25 cellular contexts compared by ENCODE assay signal in genomic region chr19:5171711-5172110, GRCh38.
DNase-seq lines count a peak whose midpoint lies in the region; ATAC-seq and TF ChIP-seq lines count a peak whose summit lies in the region.
"Had no signal": no experiment of that assay in that cellular context is flagged by ENCODE, and none has a peak within 500 bp of the region (broad histone marks: within the 10 kb centered on the region; RNA-seq: fewer than 3 reads in every experiment).

No MANE protein-coding gene starts in this region.

- H3K4me2 ChIP-seq in HCT116 (ENCODE audit: low read length) (peak overlapping the region; percentile 67), OCI-LY7 (ENCODE audit: low read length) (no peak overlapping the region)
- H3K4me2 ChIP-seq: BLaER1, SK-N-SH, smooth muscle cell had no signal

- CTCF ChIA-PET in HCT116 (lab: Charles Lee) = interaction anchor here (0.8 to 1.0 kb wide), 3 partner anchors 18 to 362 kb away, joined by 3 read pairs; no protein-coding TSS in a partner anchor
- CTCF ChIA-PET in OCI-LY7 (lab: Charles Lee; ENCODE audit: unreplicated experiment) = interaction anchor here (0.7 kb wide), 1 partner anchor 169 kb away, joined by 4 read pairs; the partner anchor contains the start of gene PTPRS
- CTCF ChIA-PET in activated naive CD4-positive, alpha-beta T cell treated with anti-CD3 and anti-CD28 coated beads, Interleukin-2, amount 10 ng/mL, durations not matched to agents 7 days and 5 days (lab: Charles Lee) = interaction anchor here (0.7 to 1.0 kb wide), 2 partner anchors 12 to 122 kb away, joined by 3 to 4 read pairs; no protein-coding TSS in a partner anchor

- POLR2A ChIA-PET in HCT116 (lab: Charles Lee) (interaction anchor here (1.0 to 1.1 kb wide), 2 partner anchors 9 to 137 kb away, joined by 3 read pairs; no protein-coding TSS in a partner anchor), OCI-LY7 (lab: Charles Lee) (no interaction called here)

- DNase-seq in HCT116 (ENCODE audit: low read depth, low spot score) (peak; percentile 72), SW480 (ENCODE audit: low spot score) (peak; percentile 52), kidney tubule cell (ENCODE audit: low spot score) (peak; percentile 17), upper lobe of right lung (no peak), OCI-LY7 (ENCODE audit: low spot score) (no peak)
- DNase-seq in activated naive CD4-positive, alpha-beta T cell treated with anti-CD3 and anti-CD28 coated beads, Interleukin-2, amount 10 ng/mL, durations not matched to agents 7 days and 5 days = no peak
- DNase-seq: activated CD4-positive, alpha-beta T cell treated with anti-CD3 and anti-CD28 coated beads, Interleukin-2, amount 50 U/mL, for 48 hours; activated T-cell treated with anti-CD3 and anti-CD28 coated beads, Interleukin-2, amount 50 U/mL, for 72 hours; cerebellar nuclear complex; dermis blood vessel endothelial cell; endodermal cell; H9; mucosa of descending colon; NCI-H1694; SK-N-SH; stimulated activated CD4-positive, alpha-beta T cell treated with anti-CD3 and anti-CD28 coated beads, Interleukin-1b, Interleukin-23, amount 100 ng/mL, for 48 hours; stimulated activated naive CD8-positive, alpha-beta T cell treated with anti-CD3 and anti-CD28 coated beads, Interleukin-15, Interleukin-2, amounts not matched to agents 100 U/mL and 50 U/mL, for 24 hours; uterus had no signal

- H3K27me3 Mint-ChIP-seq in activated naive CD4-positive, alpha-beta T cell treated with anti-CD3 and anti-CD28 coated beads, Interleukin-2, amount 10 ng/mL, durations not matched to agents 7 days and 5 days = peaks cover 5% of the 10 kb centered on the region

- no peak overlapping the region for H2AFZ ChIP-seq in HCT116 (ENCODE audit: low read depth, low read length, poor library complexity, severe bottlenecking)
- H2AFZ ChIP-seq in OCI-LY7 (ENCODE audit: low read length) = no peak overlapping the region

- TF ChIP-seq POLR2A in HCT116 (IDR thresholded peaks at IDR 0.05; ENCODE audit: borderline replicate concordance, extremely low read depth, insufficient read depth, insufficient read length) = no peak

- TF ChIP-seq CTCF in HCT116 (IDR thresholded peaks at IDR 0.05 in 2 of 3, conservative IDR thresholded peaks at IDR 0.05 in 1 of 3; ENCODE audit: borderline replicate concordance in 1 of 3, insufficient read depth in 1 of 3, low read depth in 2 of 3, low read length in 2 of 3) = no peak
- no peak for TF ChIP-seq CTCF in upper lobe of right lung (IDR thresholded peaks at IDR 0.05)
- TF ChIP-seq CTCF in OCI-LY7 (conservative IDR thresholded peaks at IDR 0.05; ENCODE audit: low read length) = no peak

- BruUV-seq in HCT116 (replicated peaks; lab: Mats Ljungman, UMichigan) (no TSS peak), OCI-LY7 (replicated peaks; lab: Mats Ljungman, UMichigan) (no TSS peak)

- no peak overlapping the region for H3K4me3 Mint-ChIP-seq in activated naive CD4-positive, alpha-beta T cell treated with anti-CD3 and anti-CD28 coated beads, Interleukin-2, amount 10 ng/mL, durations not matched to agents 7 days and 5 days
- H3K4me3 Mint-ChIP-seq: activated T-cell treated with anti-CD3 and anti-CD28 coated beads, Interleukin-2, amount 50 U/mL, for 72 hours; endodermal cell; H9; natural killer cell treated with Interleukin-12 subunit alpha and Interleukin-12 subunit beta and Interleukin-15 and Interleukin-18, amount 100 ng/mL, for 72 hours; T-helper 1 cell treated with Interleukin-12 subunit alpha and Interleukin-12 subunit beta and Interleukin-4 antibody, amounts not matched to agents 30 μg/mL and 1 μg/mL, for 36 hours had no signal

- no peaks in the 10 kb centered on the region for H3K9me3 Mint-ChIP-seq in activated naive CD4-positive, alpha-beta T cell treated with anti-CD3 and anti-CD28 coated beads, Interleukin-2, amount 10 ng/mL, durations not matched to agents 7 days and 5 days
- H3K9me3 Mint-ChIP-seq: activated T-cell treated with anti-CD3 and anti-CD28 coated beads, Interleukin-2, amount 50 U/mL, for 72 hours; natural killer cell treated with Interleukin-12 subunit alpha and Interleukin-12 subunit beta and Interleukin-15 and Interleukin-18, amount 100 ng/mL, for 72 hours; T-helper 1 cell treated with Interleukin-12 subunit alpha and Interleukin-12 subunit beta and Interleukin-4 antibody, amounts not matched to agents 30 μg/mL and 1 μg/mL, for 36 hours had no signal

- H3K36me3 Mint-ChIP-seq in activated naive CD4-positive, alpha-beta T cell treated with anti-CD3 and anti-CD28 coated beads, Interleukin-2, amount 10 ng/mL, durations not matched to agents 7 days and 5 days = no peaks in the 10 kb centered on the region
- H3K36me3 Mint-ChIP-seq: natural killer cell treated with Interleukin-12 subunit alpha and Interleukin-12 subunit beta and Interleukin-15 and Interleukin-18, amount 100 ng/mL, for 72 hours had no signal

- no peak overlapping the region for H3K27ac Mint-ChIP-seq in activated naive CD4-positive, alpha-beta T cell treated with anti-CD3 and anti-CD28 coated beads, Interleukin-2, amount 10 ng/mL, durations not matched to agents 7 days and 5 days
- H3K27ac Mint-ChIP-seq: activated T-cell treated with anti-CD3 and anti-CD28 coated beads, Interleukin-2, amount 50 U/mL, for 72 hours; endodermal cell; H9; natural killer cell treated with Interleukin-12 subunit alpha and Interleukin-12 subunit beta and Interleukin-15 and Interleukin-18, amount 100 ng/mL, for 72 hours; T-helper 1 cell treated with Interleukin-12 subunit alpha and Interleukin-12 subunit beta and Interleukin-4 antibody, amounts not matched to agents 30 μg/mL and 1 μg/mL, for 36 hours had no signal

- RAD21 ChIA-PET in HCT116 (lab: Charles Lee; ENCODE audit: low non-redundant PET in 1 of 2, low total read pairs in 2 of 2, uncharacterized antibody in 2 of 2, unreplicated experiment in 2 of 2) = interaction anchor here in 1 of 2 experiments (0.7 kb wide), 1 partner anchor 406 kb away, joined by 3 read pairs; no protein-coding TSS in a partner anchor

- peak; percentile 64 for ATAC-seq in HCT116
- ATAC-seq in upper lobe of right lung = peak; percentile 36
- ATAC-seq in HG02981 (IDR thresholded peaks at IDR 0.05; ENCODE audit: unreplicated experiment) = no peak
- ATAC-seq: activated T-cell treated with anti-CD3 and anti-CD28 coated beads, Interleukin-2, amount 50 U/mL, for 72 hours; mucosa of descending colon; natural killer cell treated with Interleukin-12 subunit alpha and Interleukin-12 subunit beta and Interleukin-15 and Interleukin-18, amount 100 ng/mL, for 72 hours; Right ventricle myocardium inferior; stimulated activated naive CD8-positive, alpha-beta T cell treated with anti-CD3 and anti-CD28 coated beads, Interleukin-15, Interleukin-2, amounts not matched to agents 100 U/mL and 50 U/mL, for 24 hours had no signal

- 0 out of 4 replicates have a peak overlapping the region, but pooled peaks of 1 of the 2 experiments have one; percentile 3 for H3K4me3 ChIP-seq in HCT116 (replicated peaks in 1 of 2; ENCODE audit: low read depth in 1 of 2, low read length in 2 of 2)
- H3K4me3 ChIP-seq in upper lobe of right lung = no peak overlapping the region
- no peak overlapping the region for H3K4me3 ChIP-seq in OCI-LY7 (ENCODE audit: low read depth, low read length, poor library complexity, severe bottlenecking)
- H3K4me3 ChIP-seq: BLaER1, lung, mucosa of descending colon, smooth muscle cell, uterus had no signal

- H3K27ac ChIP-seq in HCT116 (ENCODE audit: low read depth, low read length) = peak overlapping the region; percentile 97
- H3K27ac ChIP-seq in upper lobe of right lung = no peak overlapping the region
- H3K27ac ChIP-seq in OCI-LY7 (ENCODE audit: low read depth, low read length, poor library complexity, severe bottlenecking) = no peak overlapping the region
- H3K27ac ChIP-seq: BLaER1, uterus had no signal

- intact Hi-C loops in HCT116 (cut with micrococcal nuclease) = no loop called here
- intact Hi-C loops in upper lobe of right lung (cut with DNase I) = no loop called here
- intact Hi-C loops in OCI-LY7 (cut with micrococcal nuclease; ENCODE audit: unreplicated experiment) = no loop called here

- no peak for TF ChIP-seq RAD21 in HCT116 (IDR thresholded peaks at IDR 0.05; ENCODE audit: low read depth)

- H3K27me3 ChIP-seq in HCT116 (ENCODE audit: insufficient read depth, low read length) = no peaks in the 10 kb centered on the region
- H3K27me3 ChIP-seq in upper lobe of right lung = no peaks in the 10 kb centered on the region
- H3K27me3 ChIP-seq: BLaER1, uterus had no signal

- no peaks in the 10 kb centered on the region for H3K4me1 Mint-ChIP-seq in activated naive CD4-positive, alpha-beta T cell treated with anti-CD3 and anti-CD28 coated beads, Interleukin-2, amount 10 ng/mL, durations not matched to agents 7 days and 5 days
- H3K4me1 Mint-ChIP-seq: endodermal cell had no signal

- H3K36me3 ChIP-seq in HCT116 (ENCODE audit: control insufficient read depth in 1 of 2, insufficient read depth in 2 of 2, low read length in 2 of 2) = no peaks in the 10 kb centered on the region
- H3K36me3 ChIP-seq in upper lobe of right lung = no peaks in the 10 kb centered on the region
- H3K36me3 ChIP-seq in OCI-LY7 (ENCODE audit: insufficient read depth, low read length) = no peaks in the 10 kb centered on the region
- H3K36me3 ChIP-seq: BLaER1, uterus had no signal

- H3K9me2 ChIP-seq in HCT116 (ENCODE audit: insufficient read depth) (no peaks in the 10 kb centered on the region), OCI-LY7 (ENCODE audit: insufficient read depth, low read length) (no peaks in the 10 kb centered on the region)
- H3K9me2 ChIP-seq: SK-N-SH had no signal

- H3K4me1 ChIP-seq in HCT116 (ENCODE audit: control insufficient read depth in 1 of 2, insufficient read depth in 2 of 2, low read length in 2 of 2) (peaks cover 43 to 89% of the 10 kb centered on the region in 2 experiments), upper lobe of right lung (no peaks in the 10 kb centered on the region), OCI-LY7 (ENCODE audit: insufficient read depth, low read length, poor library complexity, severe bottlenecking) (no peaks in the 10 kb centered on the region)
- H3K4me1 ChIP-seq: BLaER1, uterus had no signal

- H3K9me3 ChIP-seq in HCT116 (ENCODE audit: control insufficient read depth in 1 of 2, insufficient read depth in 1 of 2, low read depth in 1 of 2, low read length in 2 of 2) (no peaks in the 10 kb centered on the region), upper lobe of right lung (no peaks in the 10 kb centered on the region), OCI-LY7 (ENCODE audit: low read length) (no peaks in the 10 kb centered on the region)
- H3K9me3 ChIP-seq: BLaER1, mucosa of descending colon, SK-N-SH, uterus had no signal

- no peaks in the 10 kb centered on the region for H3K79me2 ChIP-seq in HCT116 (ENCODE audit: insufficient read depth, low read length)
- H3K79me2 ChIP-seq in OCI-LY7 (ENCODE audit: insufficient read depth, low read depth, low read length) = no peaks in the 10 kb centered on the region

- H4K20me1 ChIP-seq in HCT116 (ENCODE audit: insufficient read depth) (no peaks in the 10 kb centered on the region), OCI-LY7 (ENCODE audit: insufficient read depth, low read length) (no peaks in the 10 kb centered on the region)
- H4K20me1 ChIP-seq: BLaER1 had no signal

- H3K9ac ChIP-seq in HCT116 (ENCODE audit: low read length) = peak overlapping the region; percentile 54
- H3K9ac ChIP-seq: BLaER1, SK-N-SH had no signal

TF ChIP-seq in HCT116, 20 proteins besides CTCF, POLR2A, EP300 and RAD21 (continues in another document):
- 0 out of 2 replicates have a peak, but pooled peaks have one; percentile 21 for TF ChIP-seq CBX3 (IDR thresholded peaks at IDR 0.05; ENCODE audit: low read depth)

Comparison
In these comparisons a context has a peak if more than half of its experiments do, and no peak if none do; other contexts are left out.
1. DNase-seq: peak in HCT116 (single experiment), SW480 (single experiment) and kidney tubule cell (single experiment); none in upper lobe of right lung (single experiment), OCI-LY7 (single experiment) and activated naive CD4-positive, alpha-beta T cell treated with anti-CD3 and anti-CD28 coated beads, Interleukin-2, amount 10 ng/mL, durations not matched to agents 7 days and 5 days (single experiment).